Comparison of ENCODE assay signal across 27 cellular contexts in the genomic region with DNA sequence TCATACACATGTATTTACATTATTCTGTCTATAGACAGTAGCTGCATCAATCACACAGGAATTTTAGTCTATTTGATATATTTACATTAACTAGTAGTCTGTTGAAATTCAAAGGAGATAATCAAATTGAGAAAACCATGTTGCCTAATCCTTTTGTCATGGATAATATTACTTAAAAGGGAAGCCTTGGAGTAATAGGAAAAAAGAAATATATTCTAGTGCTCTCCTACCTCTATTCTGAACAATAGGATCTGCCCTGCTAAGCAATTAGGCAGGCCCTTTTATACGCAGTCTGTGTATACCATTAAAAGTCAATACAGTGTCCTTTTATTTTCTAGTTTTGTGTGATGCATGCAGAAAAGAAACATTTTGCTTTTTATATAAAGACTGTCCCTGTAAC.
"Had no signal": no experiment of that assay in that cellular context is flagged by ENCODE, and none has a peak within 500 bp of the region (broad histone marks: within the 10 kb centered on the region; RNA-seq: fewer than 3 reads in every experiment).

No MANE protein-coding gene starts in this region.

- ATAC-seq: natural killer cell treated with Interleukin-12 subunit alpha and Interleukin-12 subunit beta and Interleukin-15 and Interleukin-18, amount 100 ng/mL, for 72 hours; right lobe of liver; stimulated activated naive B cell treated with anti-CD40 and anti-IgM and Interleukin-4, amounts not matched to agents 10 μg/mL and 1 μg/mL and 100 μg/mL, for 72 hours; stimulated activated naive CD8-positive, alpha-beta T cell treated with anti-CD3 and anti-CD28 coated beads, Interleukin-15, Interleukin-2, amounts not matched to agents 100 U/mL and 50 U/mL, for 24 hours had no signal

- H3K36me3 Mint-ChIP-seq: mesothelial cell of epicardium, naive B cell had no signal

- H3K27ac Mint-ChIP-seq: natural killer cell treated with Interleukin-12 subunit alpha and Interleukin-12 subunit beta and Interleukin-15 and Interleukin-18, amount 100 ng/mL, for 72 hours; progenitor cell of endocrine pancreas; stimulated activated naive B cell treated with anti-CD40 and anti-IgM and Interleukin-4, amounts not matched to agents 10 μg/mL and 1 μg/mL and 100 μg/mL, for 72 hours had no signal

- H3K4me3 ChIP-seq: left ventricle myocardium inferior, lung, right atrium auricular region, right lobe of liver, smooth muscle cell, stomach, testis, thyroid gland, transverse colon, upper lobe of left lung, vagina had no signal

- H3K4me1 ChIP-seq: left ventricle myocardium inferior, right atrium auricular region, right lobe of liver, testis, transverse colon had no signal

- H3K9ac ChIP-seq: parathyroid adenoma had no signal

- H3K9me3 ChIP-seq: neutrophil, right atrium auricular region, right lobe of liver, stomach, testis, thyroid gland, transverse colon, upper lobe of left lung, vagina had no signal

- H2AFZ ChIP-seq: parathyroid adenoma had no signal

- DNase-seq: islet precursor cell; left ventricle myocardium inferior; mesendoderm; naive B cell; occipital lobe; right lobe of liver; stimulated activated CD4-positive, alpha-beta T cell treated with anti-CD3 and anti-CD28 coated beads, Interleukin-12 subunit alpha, Interleukin-12 subunit beta, amount 100 ng/mL, for 4 hours; stimulated activated CD4-positive, alpha-beta T cell treated with anti-CD3 and anti-CD28 coated beads, Interleukin-15, amount 100 ng/mL, for 24 hours; stimulated activated CD4-positive, alpha-beta T cell treated with anti-CD3 and anti-CD28 coated beads, Interleukin-2, amount 100 ng/mL, for 24 hours; stimulated activated CD4-positive, alpha-beta T cell treated with anti-CD3 and anti-CD28 coated beads, Interleukin-4, amount 100 ng/mL, for 1 hour; stimulated activated naive B cell treated with anti-CD40 and anti-IgM and Interleukin-4, amounts not matched to agents 10 μg/mL and 1 μg/mL and 100 μg/mL, for 72 hours; stimulated activated naive CD8-positive, alpha-beta T cell treated with anti-CD3 and anti-CD28 coated beads, Interleukin-15, Interleukin-2, amounts not matched to agents 100 U/mL and 50 U/mL, for 24 hours; stomach; testis; thyroid gland; transverse colon; upper lobe of left lung had no signal

- H3K9me3 Mint-ChIP-seq: natural killer cell treated with Interleukin-12 subunit alpha and Interleukin-12 subunit beta and Interleukin-15 and Interleukin-18, amount 100 ng/mL, for 72 hours; stimulated activated naive B cell treated with anti-CD40 and anti-IgM and Interleukin-4, amounts not matched to agents 10 μg/mL and 1 μg/mL and 100 μg/mL, for 72 hours had no signal

- H3K27me3 Mint-ChIP-seq: naive B cell; natural killer cell treated with Interleukin-12 subunit alpha and Interleukin-12 subunit beta and Interleukin-15 and Interleukin-18, amount 100 ng/mL, for 72 hours; progenitor cell of endocrine pancreas; stimulated activated naive B cell treated with anti-CD40 and anti-IgM and Interleukin-4, amounts not matched to agents 10 μg/mL and 1 μg/mL and 100 μg/mL, for 72 hours had no signal

- H3K27me3 ChIP-seq: neutrophil, right atrium auricular region, right lobe of liver, stomach, testis, thyroid gland, transverse colon, upper lobe of left lung, vagina had no signal

- H3K36me3 ChIP-seq: left ventricle myocardium inferior, neutrophil, right atrium auricular region, right lobe of liver, stomach, thyroid gland, transverse colon, upper lobe of left lung, vagina had no signal

- H3K27ac ChIP-seq: left ventricle myocardium inferior, neutrophil, parathyroid adenoma, right atrium auricular region, right lobe of liver, stomach, testis, thyroid gland, transverse colon, upper lobe of left lung, vagina had no signal

- H3K4me3 Mint-ChIP-seq: mesothelial cell of epicardium; naive B cell; natural killer cell treated with Interleukin-12 subunit alpha and Interleukin-12 subunit beta and Interleukin-15 and Interleukin-18, amount 100 ng/mL, for 72 hours; neural crest cell; stimulated activated naive B cell treated with anti-CD40 and anti-IgM and Interleukin-4, amounts not matched to agents 10 μg/mL and 1 μg/mL and 100 μg/mL, for 72 hours had no signal
